In genomic region chr2:69559696-69560482, GRCh38 we compare ENCODE assay signal across 1 cellular context.
A peak's percentile ranks its signal among the peaks of the same experiment; 100 is the strongest.
TF ChIP-seq lines count a peak whose summit lies in the region.

No MANE protein-coding gene starts in this region.

TF ChIP-seq in HepG2, 621 proteins besides CTCF, POLR2A, EP300 and RAD21 (continued from another document and continues in another):
- TF ChIP-seq PRDM4 (CRISPR knock-in tag; IDR thresholded peaks at IDR 0.05; ENCODE audit: borderline replicate concordance), result no peak
- TF ChIP-seq TARDBP (CRISPR knock-in tag; IDR thresholded peaks at IDR 0.05), result no peak
- peak; percentile 42; the same call in 1 of the 2 replicates for TF ChIP-seq ERF (CRISPR knock-in tag; IDR thresholded peaks at IDR 0.05)
- TF ChIP-seq ZNF614 (CRISPR knock-in tag; IDR thresholded peaks at IDR 0.05; ENCODE audit: borderline replicate concordance), result no peak
- no peak for TF ChIP-seq FOXP4 (CRISPR knock-in tag; IDR thresholded peaks at IDR 0.05)
- no peak for TF ChIP-seq NFAT5 (CRISPR knock-in tag; IDR thresholded peaks at IDR 0.05)
- no peak for TF ChIP-seq NR3C1 (CRISPR knock-in tag; IDR thresholded peaks at IDR 0.05)
- no peak for TF ChIP-seq ATF3 (CRISPR knock-in tag; IDR thresholded peaks at IDR 0.05)
- TF ChIP-seq PBX3 (CRISPR knock-in tag; IDR thresholded peaks at IDR 0.05; ENCODE audit: borderline replicate concordance), result no peak
- TF ChIP-seq TMF1 (CRISPR knock-in tag; IDR thresholded peaks at IDR 0.05; ENCODE audit: low read depth), result no peak
- TF ChIP-seq ZNF556 (CRISPR knock-in tag; IDR thresholded peaks at IDR 0.05; ENCODE audit: borderline replicate concordance), result peak; percentile 52; the same call in 1 of the 2 replicates
- peak; percentile 98 for TF ChIP-seq STAG1 (CRISPR knock-in tag; IDR thresholded peaks at IDR 0.05)
- no peak for TF ChIP-seq ZBTB7A (CRISPR knock-in tag; IDR thresholded peaks at IDR 0.05)
- no peak for TF ChIP-seq ZBTB7B (CRISPR knock-in tag; IDR thresholded peaks at IDR 0.05)
- TF ChIP-seq HMGXB3 (CRISPR knock-in tag; IDR thresholded peaks at IDR 0.05; ENCODE audit: borderline replicate concordance), result no peak; the same call in 1 of the 2 replicates
- TF ChIP-seq NPAS2 (CRISPR knock-in tag; IDR thresholded peaks at IDR 0.05; ENCODE audit: borderline replicate concordance), result no peak
- TF ChIP-seq ZFP90 (CRISPR knock-in tag; IDR thresholded peaks at IDR 0.05; ENCODE audit: borderline replicate concordance), result no peak
- TF ChIP-seq SRSF9 (IDR thresholded peaks at IDR 0.05; ENCODE audit: borderline replicate concordance, insufficient read depth, low read depth, low read length, poor library complexity, severe bottlenecking), result no peak
- TF ChIP-seq FOSL2 (CRISPR knock-in tag; IDR thresholded peaks at IDR 0.05), result peak; percentile 21; the same call in 1 of the 2 replicates
- TF ChIP-seq BCL3 (CRISPR knock-in tag; IDR thresholded peaks at IDR 0.05), result no peak
- no peak for TF ChIP-seq GPN1 (CRISPR knock-in tag; IDR thresholded peaks at IDR 0.05; ENCODE audit: borderline replicate concordance)
- no peak for TF ChIP-seq PHB2 (IDR thresholded peaks at IDR 0.05; ENCODE audit: partially characterized antibody)
- no peak for TF ChIP-seq RERE (CRISPR knock-in tag; IDR thresholded peaks at IDR 0.05; ENCODE audit: low read depth)
- TF ChIP-seq HHEX (CRISPR knock-in tag; IDR thresholded peaks at IDR 0.05), result no peak
- TF ChIP-seq CAMTA2 (CRISPR knock-in tag; IDR thresholded peaks at IDR 0.05; ENCODE audit: borderline replicate concordance), result no peak
- TF ChIP-seq FUBP1 (CRISPR knock-in tag; IDR thresholded peaks at IDR 0.05; ENCODE audit: borderline replicate concordance), result no peak
